1 cellular context compared by ENCODE assay signal in the genomic region with DNA sequence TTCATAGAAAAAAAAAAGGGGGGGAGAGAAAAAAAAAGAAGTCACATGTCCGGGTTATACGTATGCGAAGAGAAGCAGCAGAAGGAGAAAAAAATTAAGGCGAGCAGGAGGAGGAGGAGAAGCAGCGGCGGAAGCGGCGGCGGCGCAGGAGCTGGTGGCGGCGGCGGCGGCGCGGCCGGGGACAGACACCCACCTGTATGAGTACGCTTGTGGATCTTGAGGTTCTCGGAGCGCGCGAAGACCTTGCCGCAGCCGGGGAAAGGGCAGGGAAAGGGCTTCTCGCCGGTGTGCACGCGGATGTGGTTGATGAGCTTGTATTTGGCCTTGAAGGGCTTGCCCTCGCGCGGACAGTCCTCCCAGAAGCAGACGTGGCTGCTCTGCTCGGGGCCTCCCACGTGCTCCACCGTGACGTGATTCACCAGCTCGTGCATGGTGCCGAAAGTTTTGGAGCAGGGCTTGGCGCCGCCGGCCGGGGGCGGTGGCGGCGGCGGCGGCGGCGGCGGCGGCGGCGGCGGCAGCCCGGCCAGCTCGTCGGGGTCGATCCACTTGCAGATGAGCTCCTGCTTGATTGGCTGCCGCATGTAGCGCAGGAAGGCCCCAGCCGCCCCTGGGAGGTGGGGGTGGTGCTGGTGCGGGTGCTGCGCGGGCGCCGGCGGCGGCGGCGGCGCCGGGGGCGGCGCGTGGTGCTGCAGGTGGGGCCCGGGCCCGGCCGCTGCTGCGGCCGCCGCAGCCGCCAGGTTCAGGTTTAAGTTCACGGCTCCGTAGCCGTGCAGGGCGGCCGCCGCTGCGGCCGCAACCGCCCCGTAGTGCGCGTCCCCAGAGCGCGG.
TF ChIP-seq lines count a peak whose summit lies in the region.

No MANE protein-coding gene starts in this region.

TF ChIP-seq in K562, 482 proteins besides CTCF, POLR2A, EP300 and RAD21 (continued from another document):
- TF ChIP-seq, protein P1, sequence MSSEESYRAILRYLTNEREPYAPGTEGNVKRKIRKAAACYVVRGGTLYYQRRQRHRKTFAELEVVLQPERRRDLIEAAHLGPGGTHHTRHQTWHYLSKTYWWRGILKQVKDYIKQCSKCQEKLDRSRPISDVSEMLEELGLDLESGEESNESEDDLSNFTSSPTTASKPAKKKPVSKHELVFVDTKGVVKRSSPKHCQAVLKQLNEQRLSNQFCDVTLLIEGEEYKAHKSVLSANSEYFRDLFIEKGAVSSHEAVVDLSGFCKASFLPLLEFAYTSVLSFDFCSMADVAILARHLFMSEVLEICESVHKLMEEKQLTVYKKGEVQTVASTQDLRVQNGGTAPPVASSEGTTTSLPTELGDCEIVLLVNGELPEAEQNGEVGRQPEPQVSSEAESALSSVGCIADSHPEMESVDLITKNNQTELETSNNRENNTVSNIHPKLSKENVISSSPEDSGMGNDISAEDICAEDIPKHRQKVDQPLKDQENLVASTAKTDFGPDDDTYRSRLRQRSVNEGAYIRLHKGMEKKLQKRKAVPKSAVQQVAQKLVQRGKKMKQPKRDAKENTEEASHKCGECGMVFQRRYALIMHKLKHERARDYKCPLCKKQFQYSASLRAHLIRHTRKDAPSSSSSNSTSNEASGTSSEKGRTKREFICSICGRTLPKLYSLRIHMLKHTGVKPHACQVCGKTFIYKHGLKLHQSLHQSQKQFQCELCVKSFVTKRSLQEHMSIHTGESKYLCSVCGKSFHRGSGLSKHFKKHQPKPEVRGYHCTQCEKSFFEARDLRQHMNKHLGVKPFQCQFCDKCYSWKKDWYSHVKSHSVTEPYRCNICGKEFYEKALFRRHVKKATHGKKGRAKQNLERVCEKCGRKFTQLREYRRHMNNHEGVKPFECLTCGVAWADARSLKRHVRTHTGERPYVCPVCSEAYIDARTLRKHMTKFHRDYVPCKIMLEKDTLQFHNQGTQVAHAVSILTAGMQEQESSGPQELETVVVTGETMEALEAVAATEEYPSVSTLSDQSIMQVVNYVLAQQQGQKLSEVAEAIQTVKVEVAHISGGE (CRISPR knock-in tag; IDR thresholded peaks at IDR 0.05): no peak
- TF ChIP-seq SNRNP70 (optimal IDR thresholded peaks at IDR 0.05; ENCODE audit: low read depth, low read length) (no peak), TCF3 (CRISPR knock-in tag; IDR thresholded peaks at IDR 0.05) (no peak), ZNF766 (CRISPR knock-in tag; conservative IDR thresholded peaks at IDR 0.05) (0 out of 2 replicates have a peak, but pooled peaks have one; percentile 10)
TF ChIP-seq in K562: peak in this region for 46.
